In the genomic region with DNA sequence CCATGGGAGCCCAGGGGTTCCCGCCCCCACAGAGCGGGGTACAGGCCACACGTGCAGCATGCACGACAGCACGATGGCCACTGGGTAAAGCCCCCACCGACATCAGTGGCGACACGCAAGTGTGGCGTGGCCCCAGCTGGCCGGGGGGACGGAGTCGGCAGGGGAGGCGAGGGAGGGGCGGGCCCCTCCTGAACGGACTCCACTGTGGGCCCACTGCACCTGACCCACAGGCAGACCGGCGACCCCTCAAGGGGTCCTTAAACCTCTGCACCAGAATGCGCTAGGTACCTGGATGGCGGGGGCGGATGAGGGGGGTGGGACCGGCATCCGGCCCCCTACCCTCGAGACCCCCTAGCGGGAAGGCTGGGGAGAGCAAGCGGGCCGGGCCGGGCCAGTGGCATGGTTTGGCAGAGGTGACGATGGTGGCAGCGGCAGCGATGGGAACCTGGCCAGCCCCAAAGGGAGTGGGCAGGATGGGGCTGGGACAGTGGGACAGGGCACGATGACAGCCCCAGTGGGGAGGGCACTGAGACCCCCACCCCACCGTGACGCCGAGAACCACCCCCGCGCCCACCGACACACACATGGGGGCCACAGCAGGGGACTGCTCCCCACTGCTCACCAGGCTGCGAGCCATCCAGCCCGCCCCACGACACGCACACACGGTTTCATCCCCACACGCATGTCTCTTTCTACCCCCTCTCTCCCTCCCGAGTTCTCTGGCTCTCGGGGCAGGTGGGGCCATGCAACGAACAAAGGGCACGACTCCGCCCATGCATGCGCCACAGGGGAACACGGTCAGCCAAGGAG, we compare ENCODE assay signal across 19 cellular contexts.
"Had no signal": no experiment of that assay in that cellular context is flagged by ENCODE, and none has a peak within 500 bp of the region (broad histone marks: within the 10 kb centered on the region; RNA-seq: fewer than 3 reads in every experiment).

No MANE protein-coding gene starts in this region.

- DNase-seq: activated CD4-positive, alpha-beta T cell treated with anti-CD3 and anti-CD28 coated beads for 1 hour; activated CD8-positive, alpha-beta memory T cell treated with anti-CD3 and anti-CD28 coated beads for 24 hours; activated CD8-positive, alpha-beta memory T cell treated with anti-CD3 and anti-CD28 coated beads, Interleukin-2, amount 50 U/mL, for 48 hours; activated gamma-delta T cell; activated T-cell treated with anti-CD3 and anti-CD28 coated beads, Interleukin-2, amount 50 U/mL, for 48 hours; cerebellar nuclear complex; effector CD4-positive, alpha-beta T cell; esophagus squamous epithelium; stimulated activated naive CD4-positive, alpha-beta T cell treated with Interleukin-2 at 50 U/mL for 16 hours; SW 1271; T-helper 2 cell; WERI-Rb-1 had no signal

- H3K4me3 Mint-ChIP-seq: activated naive CD4-positive, alpha-beta T cell treated with anti-CD3 and anti-CD28 coated beads, Interleukin-2, amount 50 U/mL, for 24 hours; mesothelial cell of epicardium had no signal

- H3K4me1 Mint-ChIP-seq: activated naive CD4-positive, alpha-beta T cell treated with anti-CD3 and anti-CD28 coated beads, Interleukin-2, amount 50 U/mL, for 24 hours; mesothelial cell of epicardium had no signal

- H3K4me1 ChIP-seq: right lobe of liver had no signal

- H3K9me3 ChIP-seq: ovary, vagina had no signal

- H3K27ac Mint-ChIP-seq: activated naive CD4-positive, alpha-beta T cell treated with anti-CD3 and anti-CD28 coated beads, Interleukin-2, amount 50 U/mL, for 24 hours; mesothelial cell of epicardium had no signal

- H3K4me3 ChIP-seq: esophagus squamous epithelium, lung, ovary, right lobe of liver, tibial nerve, vagina had no signal

- H3K27me3 ChIP-seq: ovary, right lobe of liver, vagina had no signal

- H3K36me3 ChIP-seq: esophagus squamous epithelium, ovary, right lobe of liver, tibial nerve, vagina, WERI-Rb-1 had no signal

- H3K27ac ChIP-seq: esophagus squamous epithelium, ovary, right lobe of liver, tibial nerve, vagina, WERI-Rb-1 had no signal
